22 cellular contexts compared by ENCODE assay signal in the genomic region with DNA sequence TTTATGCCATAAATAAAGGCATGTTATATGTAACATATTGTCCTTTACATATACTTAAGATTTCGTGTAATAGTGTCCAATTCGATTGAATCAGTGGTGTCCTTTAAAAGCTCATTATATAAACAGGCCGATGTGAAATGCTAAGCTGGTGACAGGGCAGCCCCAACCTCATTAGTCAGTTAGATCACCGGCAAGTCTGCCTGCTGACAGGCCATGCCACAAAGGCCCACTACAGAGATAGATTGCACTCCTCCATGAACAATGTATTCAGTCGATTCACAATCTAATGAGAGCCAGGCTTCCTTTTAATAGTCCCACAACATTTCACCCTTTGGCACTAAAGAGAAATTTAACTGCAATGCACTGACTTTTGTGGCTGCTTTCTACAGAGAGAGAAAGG.
"Had no signal": no experiment of that assay in that cellular context is flagged by ENCODE, and none has a peak within 500 bp of the region (broad histone marks: within the 10 kb centered on the region; RNA-seq: fewer than 3 reads in every experiment).

No MANE protein-coding gene starts in this region.

- H3K27ac Mint-ChIP-seq: activated B cell treated with CpG ODN at 0.5 μM for 24 hours; activated CD8-positive, alpha-beta T cell treated with anti-CD3 and anti-CD28 coated beads, Interleukin-2, amount 10 ng/mL, durations not matched to agents 7 days and 5 days; activated naive CD4-positive, alpha-beta T cell treated with anti-CD3 and anti-CD28 coated beads, Interleukin-2, amount 50 U/mL, for 72 hours; activated T-cell treated with anti-CD3 and anti-CD28 coated beads, Interleukin-2, amount 50 U/mL, for 72 hours; brain; effector memory CD8-positive, alpha-beta T cell; naive thymus-derived CD8-positive, alpha-beta T cell had no signal

- ATAC-seq: activated CD8-positive, alpha-beta T cell treated with anti-CD3 and anti-CD28 coated beads, Interleukin-2, amount 10 ng/mL, durations not matched to agents 7 days and 5 days; activated naive CD4-positive, alpha-beta T cell treated with anti-CD3 and anti-CD28 coated beads, Interleukin-2, amount 50 U/mL, for 72 hours; activated T-cell treated with anti-CD3 and anti-CD28 coated beads, Interleukin-2, amount 50 U/mL, for 72 hours; effector memory CD8-positive, alpha-beta T cell; naive thymus-derived CD8-positive, alpha-beta T cell; sciatic nerve had no signal

- H3K36me3 Mint-ChIP-seq: activated naive CD4-positive, alpha-beta T cell treated with anti-CD3 and anti-CD28 coated beads, Interleukin-2, amount 50 U/mL, for 72 hours; naive thymus-derived CD8-positive, alpha-beta T cell had no signal

- H3K4me3 Mint-ChIP-seq: activated B cell treated with CpG ODN at 0.5 μM for 24 hours; activated CD8-positive, alpha-beta T cell treated with anti-CD3 and anti-CD28 coated beads, Interleukin-2, amount 10 ng/mL, durations not matched to agents 7 days and 5 days; activated T-cell treated with anti-CD3 and anti-CD28 coated beads, Interleukin-2, amount 50 U/mL, for 72 hours; brain; effector memory CD8-positive, alpha-beta T cell; naive thymus-derived CD8-positive, alpha-beta T cell had no signal

- H3K9me3 ChIP-seq: prostate gland, stomach, thoracic aorta had no signal

- DNase-seq: activated B cell treated with CpG ODN at 0.5 μM for 24 hours; activated CD4-positive, alpha-beta T cell treated with anti-CD3 and anti-CD28 coated beads for 48 hours; activated CD8-positive, alpha-beta memory T cell treated with anti-CD3 and anti-CD28 coated beads, Interleukin-2, amount 50 U/mL, for 4 hours; activated CD8-positive, alpha-beta T cell treated with anti-CD3 and anti-CD28 coated beads, Interleukin-2, amount 10 ng/mL, durations not matched to agents 7 days and 5 days; activated gamma-delta T cell; activated T-cell treated with anti-CD3 and anti-CD28 coated beads, Interleukin-2, amount 50 U/mL, for 72 hours; effector memory CD8-positive, alpha-beta T cell; foreskin melanocyte; head of caudate nucleus; mammary epithelial cell; naive thymus-derived CD8-positive, alpha-beta T cell; occipital lobe; spleen; stimulated activated CD4-positive, alpha-beta T cell treated with anti-CD3 and anti-CD28 coated beads, Interleukin-1b, Interleukin-23, amount 100 ng/mL, for 48 hours; stomach; T-helper 2 cell had no signal

- H3K27me3 ChIP-seq: spleen had no signal

- H3K27ac ChIP-seq: epithelial cell of prostate, prostate gland, spleen, stomach, thoracic aorta had no signal

- H3K4me3 ChIP-seq: prostate gland, spleen, stomach, thoracic aorta had no signal

- H3K27me3 Mint-ChIP-seq: activated B cell treated with CpG ODN at 0.5 μM for 24 hours; effector memory CD8-positive, alpha-beta T cell had no signal

- H3K4me1 Mint-ChIP-seq: activated B cell treated with CpG ODN at 0.5 μM for 24 hours; naive thymus-derived CD8-positive, alpha-beta T cell had no signal

- H3K36me3 ChIP-seq: prostate gland, spleen, stomach, thoracic aorta had no signal

- H3K4me1 ChIP-seq: prostate gland, spleen, stomach had no signal
